In the genomic region with DNA sequence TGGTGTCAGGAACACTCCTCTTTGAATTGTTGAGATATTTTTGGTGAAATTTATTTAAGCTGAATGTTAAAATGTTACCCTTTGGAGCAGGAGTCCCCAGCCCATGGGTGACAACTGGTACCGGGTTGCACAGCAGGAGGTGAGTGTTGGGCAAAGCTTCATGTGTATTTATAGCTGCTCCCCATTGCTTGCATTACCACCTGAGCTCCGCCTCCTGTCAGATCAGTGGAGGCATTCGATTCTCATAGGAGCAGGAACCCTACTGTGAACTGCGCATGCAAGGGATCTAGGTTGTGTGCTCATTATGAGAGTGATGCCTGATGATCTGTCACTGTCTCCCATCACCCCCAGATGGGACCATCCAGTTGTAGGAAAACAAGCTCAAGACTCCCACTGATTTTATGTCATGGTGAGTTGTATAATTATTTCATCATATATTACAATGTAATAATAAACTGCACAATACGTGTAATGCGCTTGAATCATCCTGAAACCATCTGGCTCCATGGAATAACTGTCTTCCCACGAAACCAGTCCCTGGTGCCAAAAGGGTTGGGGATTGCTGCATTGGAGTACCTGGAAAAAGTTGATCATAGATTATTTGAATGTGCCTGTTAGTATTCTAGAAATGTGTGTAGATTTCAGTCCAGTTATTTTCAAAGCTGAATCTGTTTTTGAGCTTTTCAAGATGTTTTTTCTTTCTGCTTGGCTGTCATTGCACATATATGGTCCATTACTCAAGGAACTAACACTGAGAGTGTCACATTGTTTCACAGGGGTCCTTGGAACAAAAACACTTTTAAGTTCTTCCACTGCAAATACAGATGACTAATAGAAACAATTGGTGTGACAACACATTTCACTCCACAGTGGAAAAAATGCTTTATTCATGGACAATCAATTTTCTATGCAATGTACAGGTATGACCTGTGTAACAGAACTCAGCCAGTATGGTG, we compare ENCODE assay signal across 28 cellular contexts.
A peak's percentile ranks its signal among the peaks of the same experiment; 100 is the strongest.
DNase-seq lines count a peak whose midpoint lies in the region; ATAC-seq, FAIRE-seq and TF ChIP-seq lines count a peak whose summit lies in the region.
"Had no signal": no experiment of that assay in that cellular context is flagged by ENCODE, and none has a peak within 500 bp of the region (broad histone marks: within the 10 kb centered on the region; RNA-seq: fewer than 3 reads in every experiment).

No MANE protein-coding gene starts in this region.

- dilution Hi-C loops in endothelial cell of umbilical vein (cut with MboI; ENCODE audit: extremely low pct_ligation_motif_present, low sequenced_read_pairs), result no loop called here

- CTCF ChIA-PET in endothelial cell of umbilical vein (lab: Charles Lee), result interaction anchor here (1.0 to 1.5 kb wide), 2 partner anchors 17 to 263 kb away, joined by 3 read pairs; a partner anchor contains a TSS

- no peak for ATAC-seq in stimulated activated naive B cell treated with anti-CD40 and anti-IgM and Interleukin-4, amounts not matched to agents 10 μg/mL and 1 μg/mL and 100 μg/mL, for 72 hours (replicated peaks)
- ATAC-seq in GM19351 (IDR thresholded peaks at IDR 0.05; ENCODE audit: unreplicated experiment), result no peak
- ATAC-seq: left cardiac atrium had no signal

- peaks cover 19% of the 10 kb centered on the region for H3K4me1 Mint-ChIP-seq in activated T-cell treated with anti-CD3 and anti-CD28 coated beads, Interleukin-2, amount 50 U/mL, for 24 hours (ENCODE audit: low read depth)
- H3K4me1 Mint-ChIP-seq in stimulated activated naive B cell treated with anti-CD40 and anti-IgM and Interleukin-4, amounts not matched to agents 10 μg/mL and 1 μg/mL and 100 μg/mL, for 72 hours, result peaks cover 11 to 14% of the 10 kb centered on the region in 2 donors
- H3K4me1 Mint-ChIP-seq: activated CD4-positive, alpha-beta T cell treated with anti-CD3 and anti-CD28 coated beads, Interleukin-2, amount 10 ng/mL, durations not matched to agents 7 days and 5 days had no signal

- BruUV-seq in endothelial cell of umbilical vein (replicated peaks; lab: Mats Ljungman, UMichigan), result no TSS peak

- POLR2A ChIA-PET in endothelial cell of umbilical vein (lab: Charles Lee), result no interaction called here

- no peaks in the 10 kb centered on the region for H3K27me3 Mint-ChIP-seq in activated T-cell treated with anti-CD3 and anti-CD28 coated beads, Interleukin-2, amount 50 U/mL, for 24 hours
- H3K27me3 Mint-ChIP-seq in stimulated activated naive B cell treated with anti-CD40 and anti-IgM and Interleukin-4, amounts not matched to agents 10 μg/mL and 1 μg/mL and 100 μg/mL, for 72 hours, result no peaks in the 10 kb centered on the region
- H3K27me3 Mint-ChIP-seq: activated CD4-positive, alpha-beta T cell treated with anti-CD3 and anti-CD28 coated beads, Interleukin-2, amount 10 ng/mL, durations not matched to agents 7 days and 5 days; CD8-positive, alpha-beta memory T cell had no signal

- H3K9me3 ChIP-seq in endothelial cell of umbilical vein (replicated peaks; ENCODE audit: control insufficient read depth, insufficient read depth, low read length), result no peaks in the 10 kb centered on the region
- H3K9me3 ChIP-seq: prostate gland, thoracic aorta had no signal

- H3K4me3 ChIP-seq in KMS-11 (IDR thresholded peaks at IDR 0.05; ENCODE audit: insufficient read depth, low read depth, low read length) (no peak overlapping the region), endothelial cell of umbilical vein (replicated peaks in 1 of 3; ENCODE audit: insufficient read depth in 1 of 3, low read depth in 1 of 3, low read length in 3 of 3) (no peak overlapping the region)
- H3K4me3 ChIP-seq: prostate gland, thoracic aorta had no signal

- no peak overlapping the region for H3K27ac ChIP-seq in KMS-11
- H3K27ac ChIP-seq in endothelial cell of umbilical vein (ENCODE audit: insufficient read depth, low read depth, low read length), result no peak overlapping the region
- H3K27ac ChIP-seq: brain microvascular endothelial cell, prostate gland, thoracic aorta had no signal

- no peak overlapping the region for H3K4me3 Mint-ChIP-seq in activated T-cell treated with anti-CD3 and anti-CD28 coated beads, Interleukin-2, amount 50 U/mL, for 24 hours
- no peak overlapping the region for H3K4me3 Mint-ChIP-seq in stimulated activated naive B cell treated with anti-CD40 and anti-IgM and Interleukin-4, amounts not matched to agents 10 μg/mL and 1 μg/mL and 100 μg/mL, for 72 hours
- H3K4me3 Mint-ChIP-seq: activated CD4-positive, alpha-beta T cell treated with anti-CD3 and anti-CD28 coated beads, Interleukin-2, amount 10 ng/mL, durations not matched to agents 7 days and 5 days; CD8-positive, alpha-beta memory T cell had no signal

- H2AFZ ChIP-seq in KMS-11 (ENCODE audit: low read depth) (no peak overlapping the region), endothelial cell of umbilical vein (ENCODE audit: low read depth, low read length) (no peak overlapping the region)

- DNase-seq in activated T-cell treated with anti-CD3 and anti-CD28 coated beads, Interleukin-2, amount 50 U/mL, for 24 hours, result no peak
- no peak for DNase-seq in activated T-cell treated with anti-CD3 and anti-CD28 coated beads, Interleukin-2, amount 50 U/mL, for 1 hour
- DNase-seq in endothelial cell of umbilical vein (ENCODE audit: low read depth, low spot score) (no peak), NCI-H526 (lab: John Stamatoyannopoulos, UW) (no peak), retina (no peak)
- DNase-seq in stimulated activated naive B cell treated with anti-CD40 and anti-IgM and Interleukin-4, amounts not matched to agents 10 μg/mL and 1 μg/mL and 100 μg/mL, for 72 hours, result no peak
- DNase-seq: activated CD4-positive, alpha-beta T cell treated with anti-CD3 and anti-CD28 coated beads, Interleukin-2, amount 10 ng/mL, durations not matched to agents 7 days and 5 days; activated effector memory CD4-positive, alpha-beta T cell treated with Interleukin-2 at 50 U/mL for 16 hours; AML-193; brain microvascular endothelial cell; CD8-positive, alpha-beta memory T cell; DMS153; H7; KG1; left cardiac atrium; NCI-H1417 treated with DMSO at 0.1 percent for 48 hours; NCI-H2107; NCI-H82; stimulated activated CD4-positive, alpha-beta T cell treated with anti-CD3 and anti-CD28 coated beads, Interleukin-15, amount 100 ng/mL, for 24 hours; stimulated activated naive CD4-positive, alpha-beta T cell; SW 1271; T-helper 9 cell had no signal

- H3K79me2 ChIP-seq in KMS-11 (ENCODE audit: insufficient read depth, low read depth) (no peaks in the 10 kb centered on the region), endothelial cell of umbilical vein (ENCODE audit: control insufficient read depth, insufficient read depth, low read length) (no peaks in the 10 kb centered on the region)

- peak; percentile 31 for FAIRE-seq in endothelial cell of umbilical vein (lab: Jason Lieb, UNC)
- FAIRE-seq: frontal cortex, urothelium cell line had no signal

- intact Hi-C loops in endothelial cell of umbilical vein (cut with micrococcal nuclease), result no loop called here

- H4K20me1 ChIP-seq in KMS-11 (ENCODE audit: insufficient read depth) (no peaks in the 10 kb centered on the region), endothelial cell of umbilical vein (replicated peaks; ENCODE audit: control insufficient read depth, extremely low read depth, insufficient read depth, low read length) (no peaks in the 10 kb centered on the region)

- H3K27ac Mint-ChIP-seq in activated T-cell treated with anti-CD3 and anti-CD28 coated beads, Interleukin-2, amount 50 U/mL, for 24 hours, result peak overlapping the region; percentile 79
- H3K27ac Mint-ChIP-seq in stimulated activated naive B cell treated with anti-CD40 and anti-IgM and Interleukin-4, amounts not matched to agents 10 μg/mL and 1 μg/mL and 100 μg/mL, for 72 hours, result peak overlapping the region; percentile 25
- H3K27ac Mint-ChIP-seq: activated CD4-positive, alpha-beta T cell treated with anti-CD3 and anti-CD28 coated beads, Interleukin-2, amount 10 ng/mL, durations not matched to agents 7 days and 5 days had no signal

- H3K4me2 ChIP-seq in KMS-11 (peak overlapping the region; percentile 53; the same call in 1 of the 2 replicates), endothelial cell of umbilical vein (ENCODE audit: insufficient read depth, low read length) (no peak overlapping the region)

- H3K9me1 ChIP-seq in endothelial cell of umbilical vein (replicated peaks; ENCODE audit: control insufficient read depth, extremely low read depth, insufficient read depth, low read length), result no peaks in the 10 kb centered on the region

- no peak for TF ChIP-seq POLR2A in endothelial cell of umbilical vein (IDR thresholded peaks at IDR 0.05; ENCODE audit: low read depth, low read length)

- H3K9me3 Mint-ChIP-seq in activated T-cell treated with anti-CD3 and anti-CD28 coated beads, Interleukin-2, amount 50 U/mL, for 24 hours, result peaks cover 10% of the 10 kb centered on the region
- H3K9me3 Mint-ChIP-seq in stimulated activated naive B cell treated with anti-CD40 and anti-IgM and Interleukin-4, amounts not matched to agents 10 μg/mL and 1 μg/mL and 100 μg/mL, for 72 hours, result peaks cover 17 to 24% of the 10 kb centered on the region in 2 donors

- TF ChIP-seq CTCF in KMS-11 (conservative IDR thresholded peaks at IDR 0.05; ENCODE audit: low read depth, low read length), result no peak
- TF ChIP-seq CTCF in endothelial cell of umbilical vein (IDR thresholded peaks at IDR 0.05; ENCODE audit: extremely low read depth in 1 of 2, insufficient read depth in 1 of 2, low read depth in 1 of 2, low read length in 2 of 2), result no peak

- H3K36me3 Mint-ChIP-seq in activated T-cell treated with anti-CD3 and anti-CD28 coated beads, Interleukin-2, amount 50 U/mL, for 24 hours (ENCODE audit: low read depth), result peaks cover 36% of the 10 kb centered on the region
- peaks cover 31 to 47% of the 10 kb centered on the region in 2 donors for H3K36me3 Mint-ChIP-seq in stimulated activated naive B cell treated with anti-CD40 and anti-IgM and Interleukin-4, amounts not matched to agents 10 μg/mL and 1 μg/mL and 100 μg/mL, for 72 hours

- H3K36me3 ChIP-seq in KMS-11 (ENCODE audit: insufficient read depth) (no peaks in the 10 kb centered on the region), endothelial cell of umbilical vein (ENCODE audit: control insufficient read depth in 2 of 2, extremely low read depth in 1 of 2, insufficient read depth in 2 of 2, low read length in 2 of 2) (no peaks in the 10 kb centered on the region)
- H3K36me3 ChIP-seq: brain microvascular endothelial cell, prostate gland had no signal

- H3K9ac ChIP-seq in KMS-11, result no peak overlapping the region
- H3K9ac ChIP-seq in endothelial cell of umbilical vein (replicated peaks; ENCODE audit: extremely low read depth, insufficient read depth, low read length), result no peak overlapping the region

- H3K4me1 ChIP-seq in KMS-11 (ENCODE audit: low read depth, poor library complexity, severe bottlenecking) (peaks cover 22% of the 10 kb centered on the region), endothelial cell of umbilical vein (ENCODE audit: control insufficient read depth, extremely low read depth, insufficient read depth, low read length) (no peaks in the 10 kb centered on the region)
- H3K4me1 ChIP-seq: prostate gland had no signal

- no peaks in the 10 kb centered on the region for H3K27me3 ChIP-seq in KMS-11 (ENCODE audit: insufficient read depth, low read depth)
- H3K27me3 ChIP-seq in endothelial cell of umbilical vein (ENCODE audit: control insufficient read depth in 2 of 2, insufficient read depth in 2 of 2, low read length in 2 of 2), result no peaks in the 10 kb centered on the region
- H3K27me3 ChIP-seq: brain microvascular endothelial cell had no signal

TF ChIP-seq in endothelial cell of umbilical vein, 7 proteins besides CTCF, POLR2A, EP300 and RAD21 (continues in another document):
- no peak for TF ChIP-seq FOS (IDR thresholded peaks at IDR 0.05; ENCODE audit: borderline replicate concordance, insufficient read depth, low read length)
